ENCODE assay signal across 9 cellular contexts in the genomic region with DNA sequence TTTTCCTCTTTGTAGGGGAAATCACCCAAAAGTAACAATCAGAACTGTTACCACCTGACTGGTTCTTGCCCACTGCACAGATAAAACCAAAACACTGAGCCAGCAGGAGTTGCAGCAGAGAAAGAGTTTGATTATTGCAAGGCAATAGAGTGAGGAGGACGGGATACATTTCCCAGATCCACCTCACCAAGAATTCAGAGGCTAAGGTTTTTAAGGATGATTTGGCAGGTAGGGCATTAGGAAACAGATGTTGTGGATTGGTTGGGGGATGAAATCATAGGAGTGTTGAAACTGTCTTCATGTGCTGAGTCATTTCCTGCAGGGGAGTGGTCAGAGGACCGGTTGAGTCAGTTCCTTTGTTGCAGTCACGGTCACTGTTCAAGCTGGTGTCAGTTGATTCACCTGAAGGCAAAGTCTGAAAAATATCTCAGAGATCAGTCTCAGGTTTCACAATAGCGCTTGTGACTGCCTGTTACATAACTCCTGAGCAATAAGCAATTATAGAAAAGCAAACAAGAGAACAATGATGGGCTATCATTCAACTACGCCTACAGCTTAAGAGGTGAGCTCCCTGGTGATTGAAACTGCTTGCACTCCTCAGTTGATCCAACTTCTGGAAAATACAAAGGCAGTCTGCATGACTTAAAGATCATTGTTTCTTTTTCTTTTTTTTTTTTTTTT. TPM values are rescaled to one million over a fixed set of nuclear protein-coding genes. Genes with fewer than 3 reads are reported as not detected.
DNase-seq lines count a peak whose midpoint lies in the region; ATAC-seq, FAIRE-seq and TF ChIP-seq lines count a peak whose summit lies in the region.
"Had no signal": no experiment of that assay in that cellular context is flagged by ENCODE, and none has a peak within 500 bp of the region (broad histone marks: within the 10 kb centered on the region; RNA-seq: fewer than 3 reads in every experiment).

No MANE protein-coding gene starts in this region.

- no peak for TF ChIP-seq CTCF in heart right ventricle (IDR thresholded peaks at IDR 0.05)
- no peak for TF ChIP-seq CTCF in dorsolateral prefrontal cortex (IDR thresholded peaks at IDR 0.05 in 54 of 56, conservative IDR thresholded peaks at IDR 0.05 in 2 of 56; ENCODE audit: low read depth in 1 of 56, partially characterized antibody in 56 of 56)

- WGBS in heart right ventricle, 2 donors, result 47 to 59% methylated on average over 5 of the region's 5 CpGs
- 7 to 30% (median 9%) methylated on average over 5 of the region's 5 CpGs for WGBS in small intestine, 3 donors

- peak; percentile 87 for ATAC-seq in GM21423 (IDR thresholded peaks at IDR 0.05; ENCODE audit: unreplicated experiment)
- ATAC-seq in heart right ventricle, result peak; percentile 61 to 93 (median 86)

- intact Hi-C loops in heart right ventricle (cut with DNase I), result loop anchor here in 1 of 10 donors (10.0 kb wide), 1 partner anchor 206 kb away; the partner anchor contains the start of gene RESF1
- intact Hi-C loops in dorsolateral prefrontal cortex (cut with DNase I), result no loop called here

- H3K36me3 ChIP-seq in heart right ventricle, result no peaks in the 10 kb centered on the region
- H3K36me3 ChIP-seq in small intestine (ENCODE audit: control insufficient read depth in 2 of 2, insufficient read depth in 2 of 2, low read length in 2 of 2), result no peaks in the 10 kb centered on the region
- H3K36me3 ChIP-seq: cardiac muscle cell had no signal

- H3K4me3 ChIP-seq in heart right ventricle, result no peak overlapping the region
- H3K4me3 ChIP-seq in small intestine (ENCODE audit: low read depth in 1 of 2, low read length in 2 of 2), result no peak overlapping the region
- H3K4me3 ChIP-seq in dorsolateral prefrontal cortex, result no peak overlapping the region
- H3K4me3 ChIP-seq: cardiac muscle cell had no signal

- DNase-seq in DMS153 (lab: John Stamatoyannopoulos, UW) (peak; percentile 100), HS-5 (ENCODE audit: low read depth) (peak; percentile 98), NOMO-1 treated with dmso at 0.1 percent for 144 hours (lab: John Stamatoyannopoulos, UW; ENCODE audit: unreplicated experiment) (peak; percentile 90), activated T-helper 1 cell treated with Interleukin-2 at 50 U/mL for 16 hours (ENCODE audit: low read depth) (peak; percentile 39), heart right ventricle (peak in 1 of 2 donors; percentile 59), small intestine (peak; percentile 99), dorsolateral prefrontal cortex (no peak)

- H3K27ac ChIP-seq in heart right ventricle (peak overlapping the region in 9 of 10 donors; percentile 23 to 88 (median 58)), small intestine (ENCODE audit: low read depth in 1 of 2, low read length in 1 of 2) (peak overlapping the region; percentile 78 to 92), dorsolateral prefrontal cortex (peak overlapping the region in 3 of 59 donors; percentile 17 to 37 (median 18))
- H3K27ac ChIP-seq: cardiac muscle cell had no signal

- peak; percentile 15 for FAIRE-seq in small intestine (lab: Jason Lieb, UNC)

- H3K9me3 ChIP-seq in heart right ventricle, result peaks cover 0 to 13% (median 8%) of the 10 kb centered on the region in 11 donors
- H3K9me3 ChIP-seq in small intestine (ENCODE audit: control insufficient read depth, low read depth), result no peaks in the 10 kb centered on the region

- H3K27me3 ChIP-seq in heart right ventricle (no peaks in the 10 kb centered on the region), small intestine (ENCODE audit: control insufficient read depth in 2 of 2, insufficient read depth in 2 of 2, low read length in 2 of 2) (no peaks in the 10 kb centered on the region), dorsolateral prefrontal cortex (no peaks in the 10 kb centered on the region)
- H3K27me3 ChIP-seq: cardiac muscle cell had no signal

- H3K4me1 ChIP-seq in heart right ventricle (peaks cover 0 to 86% (median 9%) of the 10 kb centered on the region in 9 donors), small intestine (ENCODE audit: control insufficient read depth in 2 of 2, insufficient read depth in 1 of 2, low read depth in 1 of 2, low read length in 1 of 2) (peaks cover 1 to 2% of the 10 kb centered on the region in 2 donors)

RNA-seq across cellular contexts. Expression of gene AMN1, which starts 20.3 kb away (rescaled TPM):
- total RNA-seq in heart right ventricle (10 to 100 TPM; 12.7 to 24.9 (median 14.6) TPM), dorsolateral prefrontal cortex (10 to 100 TPM; 29.1 to 65.1 (median 46.0) TPM)
- polyA plus RNA-seq in heart right ventricle (10 to 100 TPM; 11.3 to 12.1 TPM), small intestine (1 to 10 TPM; 1.3 to 8.4 (median 3.2) TPM)

Comparison
In these comparisons a context has a peak if more than half of its experiments do, and no peak if none do; other contexts are left out.
1. DNase-seq: peak in DMS153 (single experiment), HS-5 (single experiment), NOMO-1 treated with dmso at 0.1 percent for 144 hours (single experiment), activated T-helper 1 cell treated with Interleukin-2 at 50 U/mL for 16 hours (single experiment) and small intestine (single experiment); none in dorsolateral prefrontal cortex (0 of 10).